9 cellular contexts compared by ENCODE assay signal in the genomic region with DNA sequence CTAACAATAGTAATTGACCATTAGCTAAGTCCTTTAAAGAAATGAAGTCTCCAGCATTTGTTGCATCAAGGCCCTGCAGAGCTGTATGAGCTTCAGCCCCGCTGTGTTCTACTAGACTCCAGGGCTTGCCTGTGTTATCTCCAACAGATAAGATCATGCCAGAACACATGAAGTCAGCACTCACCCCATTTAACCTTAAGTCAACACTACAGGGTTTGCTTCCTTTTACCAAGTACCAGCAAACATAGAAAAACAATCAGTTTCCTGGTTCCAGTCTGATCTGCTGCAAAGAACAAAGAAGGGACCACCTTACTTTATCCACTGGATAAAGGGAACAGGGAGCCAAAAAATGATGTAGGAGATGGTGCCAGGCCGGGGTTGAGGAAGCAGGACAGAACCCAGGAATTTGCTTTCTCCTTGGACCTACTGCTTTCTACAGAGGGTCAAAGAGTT. TPM values are rescaled to one million over a fixed set of nuclear protein-coding genes. Genes with fewer than 3 reads are reported as not detected.
DNase-seq lines count a peak whose midpoint lies in the region; ATAC-seq and TF ChIP-seq lines count a peak whose summit lies in the region.
"Had no signal": no experiment of that assay in that cellular context is flagged by ENCODE, and none has a peak within 500 bp of the region (broad histone marks: within the 10 kb centered on the region; RNA-seq: fewer than 3 reads in every experiment).

No MANE protein-coding gene starts in this region.

- no peaks in the 10 kb centered on the region for H3K36me3 Mint-ChIP-seq in progenitor cell of endocrine pancreas (ENCODE audit: insufficient read depth)
- H3K36me3 Mint-ChIP-seq: CD4-positive, CD25-positive, alpha-beta regulatory T cell had no signal

- H3K4me3 Mint-ChIP-seq in progenitor cell of endocrine pancreas (ENCODE audit: low read depth), result no peak overlapping the region
- H3K4me3 Mint-ChIP-seq: CD4-positive, CD25-positive, alpha-beta regulatory T cell had no signal

- H3K27ac Mint-ChIP-seq in progenitor cell of endocrine pancreas, result peak overlapping the region; percentile 57
- H3K27ac Mint-ChIP-seq: CD4-positive, CD25-positive, alpha-beta regulatory T cell had no signal

- intact Hi-C loops in Right ventricle myocardium superior (cut with DNase I), result loop anchor here (10.0 kb wide), 1 partner anchor 61 kb away; no protein-coding TSS in a partner anchor

- H3K27me3 Mint-ChIP-seq in progenitor cell of endocrine pancreas, result peaks cover 3% of the 10 kb centered on the region

- DNase-seq in Daoy (ENCODE audit: low read depth) (peak; percentile 71), SK-N-DZ (ENCODE audit: low spot score) (peak; percentile 90), Right ventricle myocardium superior (peak; percentile 55), progenitor cell of endocrine pancreas (ENCODE audit: low spot score, unreplicated experiment) (no peak), activated gamma-delta T cell treated with Interleukin-2 at 50 U/mL for 16 hours (no peak)
- no peak for DNase-seq in stimulated activated CD4-positive, alpha-beta T cell treated with anti-CD3 and anti-CD28 coated beads, Interleukin-15, amount 100 ng/mL, for 24 hours
- no peak for DNase-seq in activated CD4-positive, alpha-beta T cell treated with anti-CD3 and anti-CD28 coated beads for 48 hours
- DNase-seq: CD4-positive, CD25-positive, alpha-beta regulatory T cell had no signal

- ATAC-seq in Right ventricle myocardium superior (ENCODE audit: poor library complexity) (peak; percentile 93), HG03439 (IDR thresholded peaks at IDR 0.05; ENCODE audit: unreplicated experiment) (no peak)

- peaks cover 3% of the 10 kb centered on the region for H3K4me1 Mint-ChIP-seq in progenitor cell of endocrine pancreas (ENCODE audit: low read depth)
- H3K4me1 Mint-ChIP-seq: CD4-positive, CD25-positive, alpha-beta regulatory T cell had no signal

- H3K9me3 Mint-ChIP-seq in progenitor cell of endocrine pancreas (ENCODE audit: low read depth), result peaks cover 11% of the 10 kb centered on the region

- TF ChIP-seq CTCF in progenitor cell of endocrine pancreas (IDR thresholded peaks at IDR 0.05; ENCODE audit: unreplicated experiment), result no peak

RNA-seq across cellular contexts. Expression of a gene that starts 41.3 kb away (rescaled TPM):
- 108 and 149 TPM in 2 replicates for total RNA-seq in Daoy (2014; rRNA removed; shearing (Covaris generic))
- polyA plus RNA-seq in SK-N-DZ (2014; cell fraction: cytosol; rRNA removed), result 28.3 and 37.7 TPM in 2 replicates
- polyA plus RNA-seq in SK-N-DZ (2014; cell fraction: nucleus; rRNA removed), result 22.7 and 36.7 TPM in 2 replicates
- total RNA-seq in Right ventricle myocardium superior (70.4 TPM), progenitor cell of endocrine pancreas (213 and 217 TPM in 2 replicates)
- total RNA-seq: CD4-positive, CD25-positive, alpha-beta regulatory T cell had no signal

Comparison
In these comparisons a context has a peak if more than half of its experiments do, and no peak if none do; other contexts are left out.
1. DNase-seq: peak in Daoy (single experiment), SK-N-DZ (single experiment) and Right ventricle myocardium superior (single experiment); none in progenitor cell of endocrine pancreas (single experiment), activated gamma-delta T cell treated with Interleukin-2 at 50 U/mL for 16 hours (single experiment), stimulated activated CD4-positive, alpha-beta T cell treated with anti-CD3 and anti-CD28 coated beads, Interleukin-15, amount 100 ng/mL, for 24 hours (single experiment) and activated CD4-positive, alpha-beta T cell treated with anti-CD3 and anti-CD28 coated beads for 48 hours (single experiment).